In the genomic region with DNA sequence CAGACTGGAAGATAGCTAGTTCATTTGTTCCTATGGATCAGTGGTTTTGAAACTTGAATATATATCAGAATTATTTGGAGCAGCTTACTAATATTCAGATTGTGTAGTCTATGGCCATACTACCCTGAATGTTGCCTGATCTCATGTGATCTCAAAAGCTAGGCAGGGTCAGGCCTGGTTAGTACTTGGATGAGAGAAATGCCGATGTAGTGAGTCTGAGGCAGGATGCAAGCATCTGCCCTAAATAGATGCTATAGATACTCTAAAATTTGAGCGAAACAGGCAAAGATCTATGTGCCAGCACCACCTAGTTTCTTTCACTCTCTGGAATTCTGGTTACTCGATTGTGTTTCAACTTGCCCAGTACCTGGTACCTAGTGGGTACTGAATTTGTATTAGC, we compare ENCODE assay signal across 14 cellular contexts. TPM values are rescaled to one million over a fixed set of nuclear protein-coding genes. Genes with fewer than 3 reads are reported as not detected.
DNase-seq lines count a peak whose midpoint lies in the region; ATAC-seq and TF ChIP-seq lines count a peak whose summit lies in the region.
"Had no signal": no experiment of that assay in that cellular context is flagged by ENCODE, and none has a peak within 500 bp of the region (broad histone marks: within the 10 kb centered on the region; RNA-seq: fewer than 3 reads in every experiment).

No MANE protein-coding gene starts in this region.

- no peak overlapping the region for H3K4me3 ChIP-seq in smooth muscle cell
- H3K4me3 ChIP-seq: BLaER1 treated with 17β-estradiol and CSF1 and Interleukin-3, amounts not matched to agents 10 nM and 100 nM; GM23338 had no signal

- TF ChIP-seq CTCF in HFFc6 (IDR thresholded peaks at IDR 0.05) (no peak), smooth muscle cell (IDR thresholded peaks at IDR 0.05; ENCODE audit: borderline replicate concordance, insufficient read depth, poor library complexity, severe bottlenecking) (no peak)

- no peak overlapping the region for H3K4me2 ChIP-seq in smooth muscle cell
- H3K4me2 ChIP-seq: BLaER1 treated with 17β-estradiol and CSF1 and Interleukin-3, amounts not matched to agents 10 nM and 100 nM; GM23338; KMS-11 had no signal

- 100% methylated on average over 3 of the region's 3 CpGs for WGBS in smooth muscle cell (ENCODE audit: low lambda C conversion rate)

- H3K4me1 Mint-ChIP-seq in HFFc6 (ENCODE audit: low read depth), result peaks cover 78% of the 10 kb centered on the region
- H3K4me1 Mint-ChIP-seq: CD4-positive, CD25-positive, alpha-beta regulatory T cell; GM23338 had no signal

- no peaks in the 10 kb centered on the region for H3K27me3 ChIP-seq in smooth muscle cell (ENCODE audit: low read depth)
- H3K27me3 ChIP-seq: BLaER1 treated with 17β-estradiol and CSF1 and Interleukin-3, amounts not matched to agents 10 nM and 100 nM had no signal

- peak overlapping the region; percentile 28; the same call in 1 of the 2 replicates for H3K4me3 Mint-ChIP-seq in HFFc6
- H3K4me3 Mint-ChIP-seq: CD4-positive, CD25-positive, alpha-beta regulatory T cell; GM23338 had no signal

- H3K36me3 ChIP-seq in smooth muscle cell (ENCODE audit: low read depth), result peaks cover 11% of the 10 kb centered on the region
- H3K36me3 ChIP-seq: BLaER1 treated with 17β-estradiol and CSF1 and Interleukin-3, amounts not matched to agents 10 nM and 100 nM had no signal

- H4K20me1 ChIP-seq in smooth muscle cell (ENCODE audit: low read depth), result peaks cover 100% of the 10 kb centered on the region
- H4K20me1 ChIP-seq: BLaER1 treated with 17β-estradiol and CSF1 and Interleukin-3, amounts not matched to agents 10 nM and 100 nM had no signal

- peaks cover 100% of the 10 kb centered on the region for H3K79me2 ChIP-seq in smooth muscle cell (ENCODE audit: low read depth)

- H3K9me3 Mint-ChIP-seq in HFFc6, result no peaks in the 10 kb centered on the region
- H3K9me3 Mint-ChIP-seq: GM23338 had no signal

- H3K36me3 Mint-ChIP-seq in HFFc6 (ENCODE audit: low read depth), result peaks cover 51% of the 10 kb centered on the region
- H3K36me3 Mint-ChIP-seq: CD4-positive, CD25-positive, alpha-beta regulatory T cell had no signal

- intact Hi-C loops in head of caudate nucleus (cut with DNase I), result no loop called here

- H3K9ac ChIP-seq in smooth muscle cell (ENCODE audit: low read depth), result no peak overlapping the region
- H3K9ac ChIP-seq: BLaER1 treated with 17β-estradiol and CSF1 and Interleukin-3, amounts not matched to agents 10 nM and 100 nM; KMS-11 had no signal

- no peak overlapping the region for H2AFZ ChIP-seq in smooth muscle cell (ENCODE audit: low read depth)
- H2AFZ ChIP-seq: GM23338 had no signal

- peak; percentile 41 for DNase-seq in EL
- DNase-seq in HFFc6, result no peak
- peak; percentile 46 for DNase-seq in iris pigment epithelial cell (ENCODE audit: low read depth)
- no peak for DNase-seq in smooth muscle cell (lab: John Stamatoyannopoulos, UW; ENCODE audit: unreplicated experiment)
- no peak for DNase-seq in head of caudate nucleus
- no peak for DNase-seq in NCI-H524 treated with DMSO at 0.1 percent for 48 hours (lab: John Stamatoyannopoulos, UW)
- DNase-seq: ACHN; CD4-positive, CD25-positive, alpha-beta regulatory T cell; DMS53; H7 had no signal

- H3F3A ChIP-seq in smooth muscle cell (ENCODE audit: low read depth), result peaks cover 32% of the 10 kb centered on the region

- H3K27ac Mint-ChIP-seq in HFFc6, result peak overlapping the region; percentile 71
- H3K27ac Mint-ChIP-seq: CD4-positive, CD25-positive, alpha-beta regulatory T cell; GM23338 had no signal

- peaks cover 26% of the 10 kb centered on the region for H3K27me3 Mint-ChIP-seq in HFFc6 (ENCODE audit: insufficient read depth)

- ATAC-seq in GM21423 (IDR thresholded peaks at IDR 0.05; ENCODE audit: unreplicated experiment), result no peak
- ATAC-seq: GM23338 had no signal

- H3K9me3 ChIP-seq in smooth muscle cell (replicated peaks; ENCODE audit: low read depth), result no peaks in the 10 kb centered on the region
- H3K9me3 ChIP-seq: BLaER1 treated with 17β-estradiol and CSF1 and Interleukin-3, amounts not matched to agents 10 nM and 100 nM had no signal

- peaks cover 8% of the 10 kb centered on the region for H3K4me1 ChIP-seq in smooth muscle cell (ENCODE audit: low read depth)
- H3K4me1 ChIP-seq: BLaER1 treated with 17β-estradiol and CSF1 and Interleukin-3, amounts not matched to agents 10 nM and 100 nM had no signal

- H3K27ac ChIP-seq in smooth muscle cell (ENCODE audit: low read depth), result peak overlapping the region; percentile 65
- H3K27ac ChIP-seq: BLaER1 treated with 17β-estradiol and CSF1 and Interleukin-3, amounts not matched to agents 10 nM and 100 nM; KMS-11 had no signal

RNA-seq across cellular contexts. Expression of gene FRMD6, which starts 40.9 kb away (rescaled TPM):
- 100 to 1,000 TPM; 379 to 565 (median 420) TPM for total RNA-seq in HFFc6 (2021; fragmentation: NEBNext Ultra II Directional; extraction: Animal tissue kit (Norgen Biotek cat#: 25700))
- 564 and 578 TPM in 2 replicates for total RNA-seq in smooth muscle cell
- polyA plus RNA-seq in smooth muscle cell, result 197 and 254 TPM in 2 replicates

Comparison
In these comparisons a context has a peak if more than half of its experiments do, and no peak if none do; other contexts are left out.
1. DNase-seq: peak in EL (single experiment) and iris pigment epithelial cell (single experiment); none in HFFc6 (single experiment), smooth muscle cell (single experiment), head of caudate nucleus (0 of 42) and NCI-H524 treated with DMSO at 0.1 percent for 48 hours (single experiment).